16 cellular contexts compared by ENCODE assay signal in the genomic region with DNA sequence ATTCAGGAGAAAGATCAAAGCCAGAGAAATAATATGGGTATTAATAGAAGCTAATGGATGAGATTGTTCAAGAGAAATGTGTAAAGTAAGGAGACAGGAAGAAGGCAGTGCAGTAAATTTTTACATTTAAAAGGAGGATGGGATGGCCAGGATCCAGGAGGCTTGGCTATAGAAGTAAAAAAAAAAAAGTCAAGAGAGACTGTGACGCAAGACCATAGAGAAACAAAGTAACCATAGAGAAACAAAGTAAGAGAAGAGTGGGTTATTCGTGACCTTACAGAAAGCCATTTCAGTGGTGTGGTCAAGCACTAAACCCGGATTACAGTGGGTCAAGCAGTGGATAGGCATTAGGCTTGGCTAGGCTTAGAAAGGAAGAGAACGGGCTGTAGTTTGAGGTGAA. TPM values are rescaled to one million over a fixed set of nuclear protein-coding genes. Genes with fewer than 3 reads are reported as not detected.
DNase-seq lines count a peak whose midpoint lies in the region; ATAC-seq and TF ChIP-seq lines count a peak whose summit lies in the region.
"Had no signal": no experiment of that assay in that cellular context is flagged by ENCODE, and none has a peak within 500 bp of the region (broad histone marks: within the 10 kb centered on the region; RNA-seq: fewer than 3 reads in every experiment).

No MANE protein-coding gene starts in this region.

- no peaks in the 10 kb centered on the region for H3K4me1 ChIP-seq in Panc1 (ENCODE audit: control insufficient read depth, insufficient read depth, low read length)

- H3K27ac ChIP-seq in Panc1 (ENCODE audit: low read length): no peak overlapping the region

- intact Hi-C loops in Panc1 (cut with micrococcal nuclease; ENCODE audit: unreplicated experiment): no loop called here

- H3K4me3 ChIP-seq in Panc1 (ENCODE audit: low read depth in 2 of 2, low read length in 2 of 2): no peak overlapping the region
- H3K4me3 ChIP-seq in fibroblast of the aortic adventitia (ENCODE audit: low read depth, low read length): no peak overlapping the region

- ATAC-seq in Panc1 (0 out of 2 replicates have a peak, but pooled peaks have one; percentile 21), HG03342 (IDR thresholded peaks at IDR 0.05; ENCODE audit: unreplicated experiment) (no peak), GM18517 (IDR thresholded peaks at IDR 0.05; ENCODE audit: unreplicated experiment) (no peak)

- TF ChIP-seq CTCF in Panc1 (IDR thresholded peaks at IDR 0.05) (no peak), chondrocyte (IDR thresholded peaks at IDR 0.05) (no peak), fibroblast of the aortic adventitia (IDR thresholded peaks at IDR 0.05; ENCODE audit: insufficient read depth, low read length) (no peak)

- H3K27ac Mint-ChIP-seq in chondrocyte (ENCODE audit: unreplicated experiment): peak overlapping the region; percentile 1
- H3K27ac Mint-ChIP-seq: HFFc6 had no signal

- H3K4me3 Mint-ChIP-seq in chondrocyte (ENCODE audit: unreplicated experiment): no peak overlapping the region
- H3K4me3 Mint-ChIP-seq: CD4-positive, alpha-beta memory T cell; HFFc6 had no signal

- POLR2A ChIA-PET in Panc1 (lab: Charles Lee): no interaction called here

- no peaks in the 10 kb centered on the region for H3K27me3 Mint-ChIP-seq in chondrocyte (ENCODE audit: low read depth)
- H3K27me3 Mint-ChIP-seq: CD4-positive, alpha-beta memory T cell had no signal

- in situ Hi-C loops in Panc1 (cut with HindIII; ENCODE audit: low pct_unique_long_range_greater_than_20kb, low sequenced_read_pairs): no loop called here

- H3K27me3 ChIP-seq in Panc1 (ENCODE audit: control insufficient read depth, insufficient read depth, low read length): no peaks in the 10 kb centered on the region

- H3K4me1 Mint-ChIP-seq in chondrocyte (ENCODE audit: low read depth): no peaks in the 10 kb centered on the region
- H3K4me1 Mint-ChIP-seq: CD4-positive, alpha-beta memory T cell had no signal

- H3K36me3 ChIP-seq in Panc1 (ENCODE audit: control insufficient read depth, insufficient read depth, low read length): peaks cover 20% of the 10 kb centered on the region

- DNase-seq in Panc1 (ENCODE audit: low read depth, low spot score) (no peak), chondrocyte (ENCODE audit: low spot score) (no peak), fibroblast of the aortic adventitia (ENCODE audit: low read depth) (peak; percentile 25), stromal cell of bone marrow (ENCODE audit: low read depth) (peak; percentile 6), NCI-H1417 treated with DMSO at 0.1 percent for 48 hours (lab: John Stamatoyannopoulos, UW) (no peak)
- DNase-seq: CD4-positive, alpha-beta memory T cell; DMS79; HFFc6; NCI-H2029; NCI-H2171 treated with DMSO at 0.1 percent for 48 hours; NCI-H446 treated with DMSO at 0.1 percent for 48 hours; NK-92 treated with Interleukin-12 subunit alpha and Interleukin-12 subunit beta, amount 100 ng/mL, for 24 hours; OCI-M1; RPMI8226 had no signal

- CTCF ChIA-PET in Panc1 (lab: Charles Lee): no interaction called here

- H3K9me3 ChIP-seq in Panc1 (ENCODE audit: control insufficient read depth, insufficient read depth, low read depth, low read length): peaks cover 12% of the 10 kb centered on the region

- peaks cover 11% of the 10 kb centered on the region for H3K9me3 Mint-ChIP-seq in chondrocyte (ENCODE audit: low read depth)

- BruUV-seq in Panc1 (replicated peaks; lab: Mats Ljungman, UMichigan): no TSS peak

- peaks cover 22% of the 10 kb centered on the region for H3K36me3 Mint-ChIP-seq in chondrocyte (ENCODE audit: low read depth)

RNA-seq across cellular contexts. Expression of a gene that starts 10.5 kb away (rescaled TPM):
- 29.1 TPM for total RNA-seq in Panc1 (2021; ENCODE audit: unreplicated experiment)
- polyA plus RNA-seq in Panc1 (2012; ENCODE audit: insufficient read length): 6.9 TPM
- 20.2 to 27.4 TPM (median 20.5 TPM) in 3 replicates for total RNA-seq in chondrocyte
- total RNA-seq in fibroblast of the aortic adventitia (ENCODE audit: low replicate concordance): 24.9 and 32.4 TPM in 2 replicates

Comparison
In these comparisons a context has a peak if more than half of its experiments do, and no peak if none do; other contexts are left out.
1. DNase-seq: peak in fibroblast of the aortic adventitia (single experiment) and stromal cell of bone marrow (single experiment); none in Panc1 (single experiment), chondrocyte (single experiment) and NCI-H1417 treated with DMSO at 0.1 percent for 48 hours (single experiment).